35 cellular contexts compared by ENCODE assay signal in the genomic region with DNA sequence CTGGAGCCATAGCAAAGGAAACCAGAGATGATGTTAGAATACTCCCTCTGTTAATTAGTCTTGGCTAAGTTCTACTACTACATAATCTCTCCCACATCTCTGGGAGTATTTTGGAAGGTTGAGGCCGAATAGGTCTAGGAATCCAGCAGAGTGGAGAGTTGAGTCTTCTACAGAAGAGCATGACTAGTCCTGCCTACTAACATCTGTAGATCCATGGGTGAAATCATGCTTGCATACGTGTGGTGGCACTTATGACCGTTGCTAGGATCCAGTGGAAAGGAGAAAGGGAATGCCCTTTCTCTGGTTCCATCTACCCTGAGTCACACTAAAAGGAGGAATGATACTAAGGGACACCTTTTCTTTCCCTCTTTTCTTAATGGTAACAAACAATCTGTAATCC.
"Had no signal": no experiment of that assay in that cellular context is flagged by ENCODE, and none has a peak within 500 bp of the region (broad histone marks: within the 10 kb centered on the region; RNA-seq: fewer than 3 reads in every experiment).

No MANE protein-coding gene starts in this region.

- H3K36me3 ChIP-seq: MG63 had no signal

- H3K27me3 ChIP-seq: MG63 had no signal

- H3K9me3 ChIP-seq: MG63 had no signal

- H3K4me3 ChIP-seq: MG63 had no signal

- DNase-seq: Karpas-422, Kasumi-1, MG63, MM.1S, MV-4-11, NCI-H1048, NCI-H1092, NCI-H1092 treated with DMSO at 0.1 percent for 48 hours, NCI-H1105, NCI-H1105 treated with DMSO at 0.1 percent for 48 hours, NCI-H1417, NCI-H1417 treated with DMSO at 0.1 percent for 48 hours, NCI-H1436, NCI-H1436 treated with DMSO at 0.1 percent for 48 hours, NCI-H146, NCI-H1694, NCI-H1694 treated with DMSO at 0.1 percent for 48 hours, NCI-H187, NCI-H187 treated with DMSO at 0.1 percent for 48 hours, NCI-H1930, NCI-H2029, NCI-H2029 treated with DMSO at 0.1 percent for 48 hours, NCI-H2081, NCI-H2081 treated with DMSO at 0.1 percent for 48 hours, NCI-H2107, NCI-H2171, NCI-H2171 treated with DMSO at 0.1 percent for 48 hours, NCI-H2227 treated with DMSO at 0.1 percent for 48 hours, NCI-H226, NCI-H345, NCI-H446, NCI-H446 treated with DMSO at 0.1 percent for 48 hours, NCI-H510A, NCI-H510A treated with DMSO at 0.1 percent for 48 hours, NCI-H524 had no signal
